Comparison of ENCODE assay signal across 22 cellular contexts in the genomic region with DNA sequence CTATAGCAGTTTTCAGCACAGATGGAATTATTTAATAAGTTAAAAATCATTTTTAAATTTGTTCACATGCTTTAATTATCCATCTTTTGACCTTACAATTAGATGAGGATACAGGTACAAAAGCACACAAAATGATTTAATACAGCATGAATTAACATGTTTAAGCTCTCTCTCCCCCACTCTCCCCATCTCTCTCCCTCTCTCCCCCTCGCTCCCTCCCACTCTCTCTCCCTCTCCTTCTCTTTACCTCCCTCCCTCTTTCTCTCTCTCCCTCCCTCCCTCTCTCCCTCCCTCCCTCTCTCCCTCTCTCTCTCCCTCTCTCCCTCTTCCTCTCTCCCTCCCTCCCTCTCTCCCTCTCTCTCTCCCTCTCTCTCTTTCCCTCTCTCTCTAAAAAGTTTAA. TPM values are rescaled to one million over a fixed set of nuclear protein-coding genes. Genes with fewer than 3 reads are reported as not detected.
A peak's percentile ranks its signal among the peaks of the same experiment; 100 is the strongest.
DNase-seq lines count a peak whose midpoint lies in the region; ATAC-seq, FAIRE-seq and TF ChIP-seq lines count a peak whose summit lies in the region.
"Had no signal": no experiment of that assay in that cellular context is flagged by ENCODE, and none has a peak within 500 bp of the region (broad histone marks: within the 10 kb centered on the region; RNA-seq: fewer than 3 reads in every experiment).

No MANE protein-coding gene starts in this region.

- no TSS peak for BruUV-seq in IMR-90 (replicated peaks; lab: Mats Ljungman, UMichigan)

- no peak overlapping the region for H3K4ac ChIP-seq in IMR-90 (ENCODE audit: low read depth, low read length)
- H3K4ac ChIP-seq in H1 (replicated peaks; ENCODE audit: insufficient read length, low read depth, low read length): no peak overlapping the region

- no peaks in the 10 kb centered on the region for H3K4me1 ChIP-seq in IMR-90 (ENCODE audit: control insufficient read depth, insufficient read depth, low read length)
- H3K4me1 ChIP-seq in H1 (replicated peaks in 1 of 4; ENCODE audit: control insufficient read depth in 3 of 4, insufficient read depth in 4 of 4, low read length in 3 of 4): no peaks in the 10 kb centered on the region
- peaks cover 0 to 9% (median 0%) of the 10 kb centered on the region in 4 donors for H3K4me1 ChIP-seq in sigmoid colon

- H3K36me3 ChIP-seq in IMR-90 (ENCODE audit: control insufficient read depth, insufficient read depth, low read length) (peaks cover 15% of the 10 kb centered on the region), H1 (ENCODE audit: control insufficient read depth in 2 of 4, insufficient read depth in 4 of 4, low read length in 3 of 4) (peaks cover 0 to 2% (median 0%) of the 10 kb centered on the region in 4 experiments; a peak in 1 of 8 replicates), sigmoid colon (peaks cover 0 to 46% (median 0%) of the 10 kb centered on the region in 4 donors)

- peaks cover 4% of the 10 kb centered on the region; the same call in 1 of the 2 replicates for H4K20me1 ChIP-seq in IMR-90 (ENCODE audit: insufficient read depth, low read length)
- H4K20me1 ChIP-seq in H1 (replicated peaks in 1 of 2; ENCODE audit: control insufficient read depth in 1 of 2, insufficient read depth in 2 of 2, low read length in 2 of 2): peaks cover 0 to 1% of the 10 kb centered on the region in 2 experiments

- TF ChIP-seq POLR2A in IMR-90 (IDR thresholded peaks at IDR 0.05; ENCODE audit: low read depth, low read length) (no peak), H1 (IDR thresholded peaks at IDR 0.05; ENCODE audit: control extremely low read depth in 1 of 2, low read depth in 2 of 2, low read length in 2 of 2) (no peak), sigmoid colon (IDR thresholded peaks at IDR 0.05) (no peak)

- no peak overlapping the region for H3K9ac ChIP-seq in IMR-90 (ENCODE audit: low read depth, low read length)
- H3K9ac ChIP-seq in H1 (replicated peaks in 1 of 4; ENCODE audit: extremely low read depth in 1 of 4, low read depth in 3 of 4, low read length in 3 of 4): no peak overlapping the region
- H3K9ac ChIP-seq: GM23248 had no signal

- H2BK20ac ChIP-seq in IMR-90 (ENCODE audit: low read depth, low read length): no peak overlapping the region
- no peak overlapping the region for H2BK20ac ChIP-seq in H1 (ENCODE audit: low read length)

- H4K5ac ChIP-seq in IMR-90 (ENCODE audit: low read depth, low read length) (no peak overlapping the region), H1 (ENCODE audit: insufficient read length, low read depth, low read length) (no peak overlapping the region)

- H2AK9ac ChIP-seq in IMR-90 (replicated peaks; ENCODE audit: low read depth, low read length, poor library complexity): no peak overlapping the region

- DNase-seq in IMR-90: no peak
- DNase-seq in OCI-M1 (lab: John Stamatoyannopoulos, UW): peak; percentile 34
- DNase-seq in H1 (ENCODE audit: low read depth in 1 of 2, low spot score in 2 of 2): no peak
- DNase-seq in sigmoid colon: no peak
- no peak for DNase-seq in central memory CD4-positive, alpha-beta T cell
- DNase-seq in putamen (ENCODE audit: low spot score): no peak
- DNase-seq: ACHN; BE2C; C1 segment of cervical spinal cord; CD4-positive, CD25-positive, alpha-beta regulatory T cell; CD8-positive, alpha-beta memory T cell; COR-L47; DMS 273 treated with DMSO at 0.1 percent for 48 hours; DMS53; DND-41; EL; GM23248; HCEC 1CT; HFFc6 had no signal

- H2BK15ac ChIP-seq in IMR-90 (ENCODE audit: low read depth, low read length) (no peak overlapping the region), H1 (ENCODE audit: low read length) (no peak overlapping the region)

- H4K91ac ChIP-seq in IMR-90 (ENCODE audit: insufficient read depth, low read depth, low read length) (no peak overlapping the region), H1 (replicated peaks; ENCODE audit: insufficient read length, low read length) (no peak overlapping the region)

- CTCF ChIA-PET in IMR-90 (lab: Yijun Ruan, JAX) (no interaction called here), H1 (lab: Charles Lee; ENCODE audit: partially characterized antibody) (interaction anchor here (0.9 kb wide), 1 partner anchor 338 kb away, joined by 3 read pairs; no protein-coding TSS in a partner anchor)

- H3K23ac ChIP-seq in IMR-90 (ENCODE audit: low read depth, low read length) (no peak overlapping the region), H1 (ENCODE audit: insufficient read length) (no peak overlapping the region)

- TF ChIP-seq RAD21 in IMR-90 (IDR thresholded peaks at IDR 0.05; ENCODE audit: low read length) (no peak), H1 (IDR thresholded peaks at IDR 0.05 in 1 of 2, conservative IDR thresholded peaks at IDR 0.05 in 1 of 2; ENCODE audit: low read depth in 2 of 2, low read length in 2 of 2) (no peak)

- H2BK120ac ChIP-seq in IMR-90 (ENCODE audit: low read depth, low read length) (no peak overlapping the region), H1 (replicated peaks; ENCODE audit: low read depth, low read length) (no peak overlapping the region)

- H3K18ac ChIP-seq in IMR-90 (ENCODE audit: low read depth, low read length) (no peak overlapping the region), H1 (ENCODE audit: extremely low read depth, low read length) (no peak overlapping the region)

- WGBS in IMR-90 (ENCODE audit: extremely low coverage in 2 of 2, insufficient read length in 1 of 2), 2 experiments: 100% methylated on average over 1 of the region's 1 CpG; no CpG with 5 or more reads in 1 of the 2 experiments
- 44 to 83% methylated on average over 1 of the region's 1 CpG for WGBS in H1 (ENCODE audit: extremely low coverage in 1 of 2, insufficient coverage in 1 of 2, insufficient read length in 1 of 2, insufficient replicate concordance in 2 of 2, low coverage in 1 of 2, low lambda C conversion rate in 2 of 2, missing lambda C conversion rate in 1 of 2), 2 experiments
- WGBS in sigmoid colon, 2 donors: 92% methylated on average over 1 of the region's 1 CpG

- FAIRE-seq in H1 (lab: Jason Lieb, UNC): no peak
- FAIRE-seq: A204.1, GM12891, H54 had no signal

- no peaks in the 10 kb centered on the region for H3K79me2 ChIP-seq in H1 (ENCODE audit: control insufficient read depth in 1 of 2, insufficient read depth in 2 of 2, low read length in 2 of 2)

- intact Hi-C loops in IMR-90 (cut with micrococcal nuclease) (no loop called here), sigmoid colon (cut with DNase I) (no loop called here)

- TF ChIP-seq EP300 in H1 (IDR thresholded peaks at IDR 0.05; ENCODE audit: borderline replicate concordance in 1 of 2, low read depth in 2 of 2, low read length in 2 of 2): no peak
- TF ChIP-seq EP300 in sigmoid colon (IDR thresholded peaks at IDR 0.05): no peak

- H3K27me3 ChIP-seq in IMR-90 (ENCODE audit: control insufficient read depth, insufficient read depth, low read length) (no peaks in the 10 kb centered on the region), H1 (replicated peaks in 1 of 4; ENCODE audit: control insufficient read depth in 3 of 4, extremely low read depth in 1 of 4, insufficient read depth in 3 of 4, low read length in 3 of 4) (no peaks in the 10 kb centered on the region), sigmoid colon (no peaks in the 10 kb centered on the region)
- H3K27me3 ChIP-seq: BE2C had no signal

- dilution Hi-C loops in IMR-90 (cut with HindIII; ENCODE audit: low sequenced_read_pairs, unreplicated experiment): no loop called here

- in situ Hi-C loops in IMR-90 (cut with MboI; ENCODE audit: low sequenced_read_pairs): no loop called here

- H2AFZ ChIP-seq in IMR-90 (replicated peaks; ENCODE audit: low read length, poor library complexity) (no peak overlapping the region), H1 (ENCODE audit: low read length) (no peak overlapping the region)
- H2AFZ ChIP-seq: GM23248 had no signal

- H3K56ac ChIP-seq in IMR-90 (ENCODE audit: extremely low read depth, insufficient read depth, low read length) (no peak overlapping the region), H1 (replicated peaks; ENCODE audit: insufficient read length, low read depth, low read length) (no peak overlapping the region)

- H3K4me2 ChIP-seq in IMR-90 (ENCODE audit: low read depth, low read length): no peak overlapping the region
- H3K4me2 ChIP-seq in H1 (ENCODE audit: insufficient read depth in 1 of 2, low read depth in 2 of 2, low read length in 2 of 2): no peak overlapping the region

- no peak overlapping the region for H2BK5ac ChIP-seq in IMR-90 (ENCODE audit: low read depth, low read length, poor library complexity, severe bottlenecking)
- no peak overlapping the region for H2BK5ac ChIP-seq in H1 (ENCODE audit: low read depth, low read length)

- peaks cover 3% of the 10 kb centered on the region for H3K9me1 ChIP-seq in IMR-90 (ENCODE audit: insufficient read depth, low read length)

- H2BK12ac ChIP-seq in H1 (ENCODE audit: low read depth, low read length): no peak overlapping the region

- ATAC-seq in IMR-90 (ENCODE audit: low read depth): no peak

- no peaks in the 10 kb centered on the region for H3K9me3 ChIP-seq in IMR-90 (ENCODE audit: control insufficient read depth, insufficient read depth, low read length)
- H3K9me3 ChIP-seq in H1 (ENCODE audit: insufficient read depth in 2 of 2, low read depth in 1 of 2, low read length in 1 of 2): no peaks in the 10 kb centered on the region
- no peaks in the 10 kb centered on the region for H3K9me3 ChIP-seq in sigmoid colon
- H3K9me3 ChIP-seq: BE2C had no signal

- H3K14ac ChIP-seq in IMR-90 (replicated peaks; ENCODE audit: low read depth, low read length): no peak overlapping the region
- no peak overlapping the region for H3K14ac ChIP-seq in H1 (ENCODE audit: insufficient read length)

- POLR2A ChIA-PET in IMR-90 (lab: Charles Lee; ENCODE audit: unreplicated experiment): no interaction called here
- POLR2A ChIA-PET in H1 (lab: Charles Lee; ENCODE audit: partially characterized antibody): interaction anchor here (1.0 kb wide), 1 partner anchor 36 kb away, joined by 5 read pairs; no protein-coding TSS in a partner anchor

- H2AK5ac ChIP-seq in IMR-90 (ENCODE audit: low read depth, low read length) (no peak overlapping the region), H1 (ENCODE audit: low read depth, low read length) (no peak overlapping the region)

- H3K4me3 ChIP-seq in IMR-90 (ENCODE audit: insufficient read depth, low read depth, low read length): no peak overlapping the region
- no peak overlapping the region for H3K4me3 ChIP-seq in H1 (ENCODE audit: extremely low read depth in 1 of 4, insufficient read depth in 2 of 4, low read depth in 3 of 4, low read length in 4 of 4)
- H3K4me3 ChIP-seq in sigmoid colon: no peak overlapping the region
- H3K4me3 ChIP-seq: GM23248 had no signal

- H3K23me2 ChIP-seq in H1 (ENCODE audit: low read depth, low read length): no peaks in the 10 kb centered on the region

- H4K8ac ChIP-seq in IMR-90 (ENCODE audit: low read depth in 2 of 2, low read length in 2 of 2): no peak overlapping the region
- no peak overlapping the region for H4K8ac ChIP-seq in H1 (ENCODE audit: extremely low read depth, insufficient read depth, low read length)

- H3K27ac ChIP-seq in IMR-90 (ENCODE audit: insufficient read depth, low read length): peak overlapping the region; percentile 2; the same call in 1 of the 2 replicates
- no peak overlapping the region for H3K27ac ChIP-seq in H1 (ENCODE audit: low read depth, low read length)
- H3K27ac ChIP-seq in sigmoid colon: no peak overlapping the region
- H3K27ac ChIP-seq: GM23248 had no signal

- TF ChIP-seq CTCF in IMR-90 (conservative IDR thresholded peaks at IDR 0.05; ENCODE audit: low read depth, low read length): no peak
- TF ChIP-seq CTCF in H1 (IDR thresholded peaks at IDR 0.05; ENCODE audit: control extremely low read depth in 1 of 3, insufficient read depth in 1 of 3, low read depth in 1 of 3, low read length in 3 of 3): no peak
- TF ChIP-seq CTCF in sigmoid colon (IDR thresholded peaks at IDR 0.05): no peak

- H3K79me1 ChIP-seq in IMR-90 (ENCODE audit: low read depth in 1 of 2, low read length in 2 of 2) (peaks cover 16 to 20% of the 10 kb centered on the region in 2 experiments; a peak in 3 of 4 replicates), H1 (ENCODE audit: low read depth, low read length) (no peaks in the 10 kb centered on the region)

RNA-seq across cellular contexts. Expression of gene NBAS, which starts 7.6 kb away (rescaled TPM):
- total RNA-seq in IMR-90 (2012; rRNA removed) (88.9 and 105 TPM in 2 replicates), sigmoid colon (10 to 100 TPM; 41.9 to 53.2 (median 48.1) TPM)
- polyA plus RNA-seq in IMR-90 (2012; rRNA removed) (20.4 and 22.3 TPM in 2 replicates), H1 (2011; rRNA removed) (16.4 and 19.6 TPM in 2 replicates), sigmoid colon (10 to 100 TPM in 1 of 3 donors, 1 to 10 TPM in 2; 3.9 to 21.3 (median 7.2) TPM)
- polyA plus RNA-seq in IMR-90 (2012; cell fraction: cytosol; rRNA removed): 12.9 and 22.1 TPM in 2 replicates
- polyA plus RNA-seq in IMR-90 (2012; cell fraction: nucleus; rRNA removed; ENCODE audit: low replicate concordance): 19.6 and 27.3 TPM in 2 replicates
- total RNA-seq in H1 (2021; fragmentation: NEBNext Ultra II Directional; extraction: Animal tissue kit (Norgen Biotek cat#: 25700)): 34.1 and 34.8 TPM in 2 replicates
- polyA plus RNA-seq in H1 (2011; cell fraction: cytosol; rRNA removed): 17.7 TPM
- polyA plus RNA-seq in H1 (2011; cell fraction: nucleus; rRNA removed): 25.9 TPM
- polyA plus RNA-seq in H1 (2012, experiment 1 of 2): 25.7 to 28.6 TPM (median 27.5 TPM) in 4 replicates
- polyA plus RNA-seq in H1 (2012, experiment 2 of 2): 2.4 TPM
- 25.4 TPM for polyA plus RNA-seq in H1 (2013, experiment 1 of 2)
- polyA plus RNA-seq in H1 (2013, experiment 2 of 2): 23.0 TPM
- 70.8 and 84.9 TPM in 2 replicates for polyA minus RNA-seq in H1 (2011; rRNA and poly(A)+ RNA removed)
- polyA minus RNA-seq in H1 (2011; cell fraction: cytosol; rRNA and poly(A)+ RNA removed): 22.2 TPM
- polyA minus RNA-seq in H1 (2011; cell fraction: nucleus; rRNA and poly(A)+ RNA removed): 56.0 TPM

RNA-seq across cellular contexts. Expression of gene DDX1, which starts 38.1 kb away (rescaled TPM):
- total RNA-seq in IMR-90 (2012; rRNA removed) (74.9 and 108 TPM in 2 replicates), sigmoid colon (100 to 1,000 TPM in 1 of 4 donors, 10 to 100 TPM in 3; 67.9 to 104 (median 83.3) TPM)
- polyA plus RNA-seq in IMR-90 (2012; rRNA removed) (62.9 and 73.6 TPM in 2 replicates), H1 (2011; rRNA removed) (28.3 and 51.1 TPM in 2 replicates), sigmoid colon (10 to 100 TPM; 59.2 to 67.9 (median 66.4) TPM)
- polyA plus RNA-seq in IMR-90 (2012; cell fraction: cytosol; rRNA removed): 8.7 and 17.2 TPM in 2 replicates
- polyA plus RNA-seq in IMR-90 (2012; cell fraction: nucleus; rRNA removed; ENCODE audit: low replicate concordance): 3.9 and 38.1 TPM in 2 replicates
- 155 and 161 TPM in 2 replicates for total RNA-seq in H1 (2021; fragmentation: NEBNext Ultra II Directional; extraction: Animal tissue kit (Norgen Biotek cat#: 25700))
- 90.9 TPM for polyA plus RNA-seq in H1 (2011; cell fraction: cytosol; rRNA removed)
- polyA plus RNA-seq in H1 (2011; cell fraction: nucleus; rRNA removed): 15.6 TPM
- 92.5 to 157 TPM (median 115 TPM) in 4 replicates for polyA plus RNA-seq in H1 (2012, experiment 1 of 2)
- 11.4 TPM for polyA plus RNA-seq in H1 (2012, experiment 2 of 2)
- 87.2 TPM for polyA plus RNA-seq in H1 (2013, experiment 1 of 2)
- polyA plus RNA-seq in H1 (2013, experiment 2 of 2): 85.0 TPM
- 46.2 and 64.7 TPM in 2 replicates for polyA minus RNA-seq in H1 (2011; rRNA and poly(A)+ RNA removed)
- polyA minus RNA-seq in H1 (2011; cell fraction: cytosol; rRNA and poly(A)+ RNA removed): 44.8 TPM
- 44.1 TPM for polyA minus RNA-seq in H1 (2011; cell fraction: nucleus; rRNA and poly(A)+ RNA removed)
